Comparison of ENCODE assay signal across 26 cellular contexts in genomic region chr16:57032931-57033330, GRCh38. TPM values are rescaled to one million over a fixed set of nuclear protein-coding genes. Genes with fewer than 3 reads are reported as not detected.
DNase-seq lines count a peak whose midpoint lies in the region; ATAC-seq, FAIRE-seq and TF ChIP-seq lines count a peak whose summit lies in the region.
"Had no signal": no experiment of that assay in that cellular context is flagged by ENCODE, and none has a peak within 500 bp of the region (broad histone marks: within the 10 kb centered on the region; RNA-seq: fewer than 3 reads in every experiment).

No MANE protein-coding gene starts in this region.

- H3K9me3 Mint-ChIP-seq in activated naive CD4-positive, alpha-beta T cell treated with anti-CD3 and anti-CD28 coated beads, Interleukin-2, amount 10 ng/mL, durations not matched to agents 7 days and 5 days: no peaks in the 10 kb centered on the region
- no peaks in the 10 kb centered on the region for H3K9me3 Mint-ChIP-seq in activated CD8-positive, alpha-beta T cell treated with anti-CD3 and anti-CD28 coated beads for 36 hours
- no peaks in the 10 kb centered on the region for H3K9me3 Mint-ChIP-seq in effector memory CD8-positive, alpha-beta T cell
- H3K9me3 Mint-ChIP-seq in activated CD4-positive, alpha-beta T cell treated with anti-CD3 and anti-CD28 coated beads, Interleukin-2, amount 10 ng/mL, durations not matched to agents 24 days and 14 days: peaks cover 7% of the 10 kb centered on the region
- H3K9me3 Mint-ChIP-seq: T-helper 1 cell treated with Interleukin-12 subunit alpha and Interleukin-12 subunit beta and Interleukin-4 antibody, amounts not matched to agents 30 μg/mL and 1 μg/mL, for 36 hours had no signal

- in situ Hi-C loops in HepG2 (cut with HindIII; ENCODE audit: extremely low pct_ligation_motif_present, low pct_unique_long_range_greater_than_20kb): no loop called here

- no peak for TF ChIP-seq POLR2A in HepG2 (IDR thresholded peaks at IDR 0.05; ENCODE audit: insufficient read depth in 1 of 2, low read depth in 2 of 2, low read length in 2 of 2)

- H3K27ac ChIP-seq in SJCRH30: no peak overlapping the region
- H3K27ac ChIP-seq in HepG2 (ENCODE audit: extremely low read length, insufficient read depth, low read length): no peak overlapping the region
- H3K27ac ChIP-seq: heart left ventricle, Peyer's patch had no signal

- TF ChIP-seq CTCF in activated CD8-positive, alpha-beta T cell treated with anti-CD3 and anti-CD28 coated beads for 36 hours (IDR thresholded peaks at IDR 0.05): no peak
- TF ChIP-seq CTCF in HepG2 (CRISPR knock-in tag; IDR thresholded peaks at IDR 0.05): no peak

- no peak overlapping the region for H3K9ac ChIP-seq in HepG2 (ENCODE audit: insufficient read depth, low read depth, low read length)

- TF ChIP-seq EP300 in HepG2 (IDR thresholded peaks at IDR 0.05; ENCODE audit: low read depth in 2 of 2, low read length in 2 of 2) (no peak), HepG2 (CRISPR knock-in tag; IDR thresholded peaks at IDR 0.05; ENCODE audit: borderline replicate concordance) (no peak)

- H3K4me3 ChIP-seq in SJCRH30: no peak overlapping the region
- no peak overlapping the region for H3K4me3 ChIP-seq in HepG2 (replicated peaks in 1 of 3; ENCODE audit: insufficient read depth in 1 of 3, low read depth in 2 of 3, low read length in 3 of 3)
- H3K4me3 ChIP-seq: heart left ventricle, lung, Peyer's patch had no signal

- 34% methylated on average over 5 of the region's 5 CpGs for WGBS in HepG2 (ENCODE audit: low lambda C conversion rate)

- TF ChIP-seq RAD21 in HepG2 (CRISPR knock-in tag; IDR thresholded peaks at IDR 0.05): no peak

- peaks cover 87% of the 10 kb centered on the region for H3K36me3 Mint-ChIP-seq in activated naive CD4-positive, alpha-beta T cell treated with anti-CD3 and anti-CD28 coated beads, Interleukin-2, amount 10 ng/mL, durations not matched to agents 7 days and 5 days
- peaks cover 82% of the 10 kb centered on the region for H3K36me3 Mint-ChIP-seq in activated CD8-positive, alpha-beta T cell treated with anti-CD3 and anti-CD28 coated beads for 36 hours (ENCODE audit: low read depth)
- H3K36me3 Mint-ChIP-seq in effector memory CD8-positive, alpha-beta T cell (ENCODE audit: insufficient read depth): peaks cover 72% of the 10 kb centered on the region
- H3K36me3 Mint-ChIP-seq in activated CD4-positive, alpha-beta T cell treated with anti-CD3 and anti-CD28 coated beads, Interleukin-2, amount 10 ng/mL, durations not matched to agents 24 days and 14 days (ENCODE audit: low read depth): peaks cover 75% of the 10 kb centered on the region

- ATAC-seq in activated CD8-positive, alpha-beta T cell treated with anti-CD3 and anti-CD28 coated beads for 36 hours: no peak
- no peak for ATAC-seq in effector memory CD8-positive, alpha-beta T cell (replicated peaks)
- ATAC-seq in HepG2: no peak
- ATAC-seq: heart left ventricle, sciatic nerve had no signal

- H4K20me1 ChIP-seq in HepG2 (ENCODE audit: insufficient read depth, low read length): no peaks in the 10 kb centered on the region

- no peak overlapping the region for H3K4me2 ChIP-seq in HepG2 (ENCODE audit: low read depth, low read length)

- H3K9me3 ChIP-seq in SJCRH30 (replicated peaks): no peaks in the 10 kb centered on the region
- no peaks in the 10 kb centered on the region for H3K9me3 ChIP-seq in HepG2 (ENCODE audit: low read length)
- H3K9me3 ChIP-seq: heart left ventricle, Peyer's patch had no signal

- H2AFZ ChIP-seq in HepG2 (ENCODE audit: low read length): no peak overlapping the region

- H3K4me1 ChIP-seq in SJCRH30 (peaks cover 17% of the 10 kb centered on the region), HepG2 (ENCODE audit: insufficient read depth, low read length) (peaks cover 2% of the 10 kb centered on the region)

- DNase-seq in activated naive CD4-positive, alpha-beta T cell treated with anti-CD3 and anti-CD28 coated beads, Interleukin-2, amount 10 ng/mL, durations not matched to agents 7 days and 5 days: no peak
- no peak for DNase-seq in activated naive CD4-positive, alpha-beta T cell treated with anti-CD3 and anti-CD28 coated beads, Interleukin-2, amount 50 U/mL, for 16 hours
- no peak for DNase-seq in activated CD8-positive, alpha-beta T cell treated with anti-CD3 and anti-CD28 coated beads for 36 hours
- no peak for DNase-seq in effector memory CD8-positive, alpha-beta T cell
- DNase-seq in SJCRH30: no peak
- no peak for DNase-seq in AG08395 (ENCODE audit: low spot score)
- no peak for DNase-seq in activated CD4-positive, alpha-beta T cell treated with anti-CD3 and anti-CD28 coated beads, Interleukin-2, amount 10 ng/mL, durations not matched to agents 24 days and 14 days
- no peak for DNase-seq in HepG2 (ENCODE audit: low spot score)
- DNase-seq: activated CD4-positive, alpha-beta T cell treated with anti-CD3 and anti-CD28 coated beads for 4 hours; activated CD8-positive, alpha-beta memory T cell treated with anti-CD3 and anti-CD28 coated beads, Interleukin-2, amount 50 U/mL, for 4 hours; anterior cingulate cortex; cerebellar nuclear complex; H7; heart left ventricle; NCI-H1694; NCI-H2171 treated with DMSO at 0.1 percent for 48 hours; NCI-H526; Peyer's patch; stimulated activated CD8-positive, alpha-beta memory T cell treated with anti-CD3 and anti-CD28 coated beads, Interleukin-4, amount 100 ng/mL, for 48 hours; trophoblast cell had no signal

- POLR2A ChIA-PET in activated CD8-positive, alpha-beta T cell treated with anti-CD3 and anti-CD28 coated beads for 36 hours (lab: Charles Lee): interaction anchor here (0.9 to 14.8 kb wide), 9 partner anchors 8 to 68 kb away, joined by 3 to 213 read pairs (median 5); partner anchors contain the start of gene NLRC5
- POLR2A ChIA-PET in HepG2 (lab: Yijun Ruan, JAX): no interaction called here

- no peak for FAIRE-seq in HepG2 (lab: Jason Lieb, UNC)
- FAIRE-seq: A204.1, GM12891 had no signal

- H3K4me3 Mint-ChIP-seq in activated naive CD4-positive, alpha-beta T cell treated with anti-CD3 and anti-CD28 coated beads, Interleukin-2, amount 10 ng/mL, durations not matched to agents 7 days and 5 days: no peak overlapping the region
- H3K4me3 Mint-ChIP-seq in activated CD8-positive, alpha-beta T cell treated with anti-CD3 and anti-CD28 coated beads for 36 hours: no peak overlapping the region
- no peak overlapping the region for H3K4me3 Mint-ChIP-seq in effector memory CD8-positive, alpha-beta T cell
- no peak overlapping the region for H3K4me3 Mint-ChIP-seq in activated CD4-positive, alpha-beta T cell treated with anti-CD3 and anti-CD28 coated beads, Interleukin-2, amount 10 ng/mL, durations not matched to agents 24 days and 14 days
- H3K4me3 Mint-ChIP-seq: T-helper 1 cell treated with Interleukin-12 subunit alpha and Interleukin-12 subunit beta and Interleukin-4 antibody, amounts not matched to agents 30 μg/mL and 1 μg/mL, for 36 hours had no signal

- H3K27me3 ChIP-seq in SJCRH30 (no peaks in the 10 kb centered on the region), HepG2 (ENCODE audit: control insufficient read depth in 1 of 2, insufficient read depth in 2 of 2, low read length in 2 of 2) (peaks cover 0 to 3% of the 10 kb centered on the region in 2 experiments; a peak in 1 of 5 replicates)
- H3K27me3 ChIP-seq: heart left ventricle, Peyer's patch had no signal

- H3K36me3 ChIP-seq in SJCRH30: no peaks in the 10 kb centered on the region
- H3K36me3 ChIP-seq in HepG2 (replicated peaks in 1 of 2; ENCODE audit: control insufficient read depth in 1 of 2, insufficient read depth in 2 of 2, low read length in 2 of 2): no peaks in the 10 kb centered on the region

- H3K79me2 ChIP-seq in HepG2 (ENCODE audit: insufficient read depth, low read length): no peaks in the 10 kb centered on the region

- CTCF ChIA-PET in activated naive CD4-positive, alpha-beta T cell treated with anti-CD3 and anti-CD28 coated beads, Interleukin-2, amount 10 ng/mL, durations not matched to agents 7 days and 5 days (lab: Charles Lee): no interaction called here
- CTCF ChIA-PET in activated CD8-positive, alpha-beta T cell treated with anti-CD3 and anti-CD28 coated beads for 36 hours (lab: Charles Lee): interaction anchor here (1.3 to 2.0 kb wide), 3 partner anchors 9 to 68 kb away, joined by 3 to 9 read pairs (median 4); no protein-coding TSS in a partner anchor
- CTCF ChIA-PET in HepG2 (lab: Yijun Ruan, JAX; ENCODE audit: low intra/inter-chr PET ratio, low total read pairs): no interaction called here

- intact Hi-C loops in activated CD8-positive, alpha-beta T cell treated with anti-CD3 and anti-CD28 coated beads for 36 hours (cut with micrococcal nuclease): no loop called here
- intact Hi-C loops in activated CD4-positive, alpha-beta T cell treated with anti-CD3 and anti-CD28 coated beads, Interleukin-2, amount 10 ng/mL, durations not matched to agents 24 days and 14 days (cut with micrococcal nuclease): no loop called here
- intact Hi-C loops in HepG2 (cut with micrococcal nuclease; ENCODE audit: unreplicated experiment): no loop called here

- H3K4me1 Mint-ChIP-seq in activated naive CD4-positive, alpha-beta T cell treated with anti-CD3 and anti-CD28 coated beads, Interleukin-2, amount 10 ng/mL, durations not matched to agents 7 days and 5 days: peaks cover 70% of the 10 kb centered on the region
- peaks cover 84% of the 10 kb centered on the region for H3K4me1 Mint-ChIP-seq in activated CD8-positive, alpha-beta T cell treated with anti-CD3 and anti-CD28 coated beads for 36 hours (ENCODE audit: low read depth)
- H3K4me1 Mint-ChIP-seq in effector memory CD8-positive, alpha-beta T cell (ENCODE audit: low read depth in 2 of 2): peaks cover 67 to 77% of the 10 kb centered on the region in 2 donors
- H3K4me1 Mint-ChIP-seq in activated CD4-positive, alpha-beta T cell treated with anti-CD3 and anti-CD28 coated beads, Interleukin-2, amount 10 ng/mL, durations not matched to agents 24 days and 14 days: peaks cover 45% of the 10 kb centered on the region

- H3K27ac Mint-ChIP-seq in activated naive CD4-positive, alpha-beta T cell treated with anti-CD3 and anti-CD28 coated beads, Interleukin-2, amount 10 ng/mL, durations not matched to agents 7 days and 5 days: peak overlapping the region; percentile 79
- peak overlapping the region; percentile 73 for H3K27ac Mint-ChIP-seq in activated CD8-positive, alpha-beta T cell treated with anti-CD3 and anti-CD28 coated beads for 36 hours
- H3K27ac Mint-ChIP-seq in effector memory CD8-positive, alpha-beta T cell: peak overlapping the region; percentile 9 to 94
- no peak overlapping the region for H3K27ac Mint-ChIP-seq in activated CD4-positive, alpha-beta T cell treated with anti-CD3 and anti-CD28 coated beads, Interleukin-2, amount 10 ng/mL, durations not matched to agents 24 days and 14 days
- H3K27ac Mint-ChIP-seq: progenitor cell of endocrine pancreas; T-helper 1 cell treated with Interleukin-12 subunit alpha and Interleukin-12 subunit beta and Interleukin-4 antibody, amounts not matched to agents 30 μg/mL and 1 μg/mL, for 36 hours had no signal

- no TSS peak for BruUV-seq in HepG2 (replicated peaks; lab: Mats Ljungman, UMichigan)

- no peaks in the 10 kb centered on the region for H3K27me3 Mint-ChIP-seq in activated naive CD4-positive, alpha-beta T cell treated with anti-CD3 and anti-CD28 coated beads, Interleukin-2, amount 10 ng/mL, durations not matched to agents 7 days and 5 days
- H3K27me3 Mint-ChIP-seq in activated CD8-positive, alpha-beta T cell treated with anti-CD3 and anti-CD28 coated beads for 36 hours: no peaks in the 10 kb centered on the region
- no peaks in the 10 kb centered on the region for H3K27me3 Mint-ChIP-seq in effector memory CD8-positive, alpha-beta T cell
- no peaks in the 10 kb centered on the region for H3K27me3 Mint-ChIP-seq in activated CD4-positive, alpha-beta T cell treated with anti-CD3 and anti-CD28 coated beads, Interleukin-2, amount 10 ng/mL, durations not matched to agents 24 days and 14 days

RNA-seq across cellular contexts. Expression of gene NLRC5, which starts 43.6 kb away (rescaled TPM):
- 100 to 1,000 TPM; 135 to 153 TPM for total RNA-seq in activated CD8-positive, alpha-beta T cell treated with anti-CD3 and anti-CD28 coated beads for 36 hours
- 1.5 and 2.9 TPM in 2 replicates for total RNA-seq in SJCRH30 (2014; rRNA removed; shearing (Covaris generic))
- total RNA-seq in activated CD4-positive, alpha-beta T cell treated with anti-CD3 and anti-CD28 coated beads, Interleukin-2, amount 10 ng/mL, durations not matched to agents 24 days and 14 days: 208 and 214 TPM in 2 replicates
- 3.1 and 6.3 TPM in 2 replicates for total RNA-seq in HepG2 (2016; rRNA removed; fragmentation: Illumina TruSeq; extraction: Trizol)
- total RNA-seq in HepG2 (2016; cell fraction: cytosol; rRNA removed; fragmentation: Illumina TruSeq; extraction: Trizol; ENCODE audit: low read depth): 1.8 and 4.8 TPM in 2 replicates
- 3.7 and 4.8 TPM in 2 replicates for total RNA-seq in HepG2 (2016; cell fraction: insoluble cytoplasmic fraction; rRNA removed; fragmentation: Illumina TruSeq; extraction: Trizol)
- 2.8 and 2.9 TPM in 2 replicates for total RNA-seq in HepG2 (2016; cell fraction: membrane; rRNA removed; fragmentation: Illumina TruSeq; extraction: Trizol)
- 12.6 and 13.0 TPM in 2 replicates for total RNA-seq in HepG2 (2016; cell fraction: nucleus; rRNA removed; fragmentation: Illumina TruSeq; extraction: Trizol)
- 12.7 and 15.7 TPM in 2 replicates for polyA plus RNA-seq in HepG2 (2011; rRNA removed)
- 4.5 and 4.8 TPM in 2 replicates for polyA plus RNA-seq in HepG2 (2011; cell fraction: cytosol; rRNA removed)
- polyA plus RNA-seq in HepG2 (2011; cell fraction: nucleus; rRNA removed): 114 and 130 TPM in 2 replicates
- polyA plus RNA-seq in HepG2 (2012): 3.8 and 11.3 TPM in 2 replicates
- polyA plus RNA-seq in HepG2 (2016; cell fraction: cytosol; fragmentation: Illumina TruSeq; extraction: Trizol; ENCODE audit: low read depth): 0.85 and 0.96 TPM in 2 replicates
- 3.1 and 3.4 TPM in 2 replicates for polyA plus RNA-seq in HepG2 (2016; cell fraction: insoluble cytoplasmic fraction; fragmentation: Illumina TruSeq; extraction: Trizol; ENCODE audit: low read depth)
- polyA plus RNA-seq in HepG2 (2016; cell fraction: membrane; fragmentation: Illumina TruSeq; extraction: Trizol; ENCODE audit: low read depth): 2.0 and 2.8 TPM in 2 replicates
- polyA plus RNA-seq in HepG2 (2016; cell fraction: nucleus; fragmentation: Illumina TruSeq; extraction: Trizol; ENCODE audit: insufficient read depth, low read depth): 16.8 and 24.4 TPM in 2 replicates
- 21.4 and 102 TPM in 2 replicates for polyA minus RNA-seq in HepG2 (2011; rRNA and poly(A)+ RNA removed; ENCODE audit: low replicate concordance)
- 4.4 and 4.9 TPM in 2 replicates for polyA minus RNA-seq in HepG2 (2011; cell fraction: cytosol; rRNA and poly(A)+ RNA removed)
- 33.9 and 46.2 TPM in 2 replicates for polyA minus RNA-seq in HepG2 (2011; cell fraction: nucleus; rRNA and poly(A)+ RNA removed)
- total RNA-seq: progenitor cell of endocrine pancreas had no signal

RNA-seq across cellular contexts. Expression of gene CPNE2, which starts 59.5 kb away (rescaled TPM):
- 10 to 100 TPM; 18.6 to 20.6 TPM for total RNA-seq in activated CD8-positive, alpha-beta T cell treated with anti-CD3 and anti-CD28 coated beads for 36 hours
- 33.1 and 39.0 TPM in 2 replicates for total RNA-seq in SJCRH30 (2014; rRNA removed; shearing (Covaris generic))
- total RNA-seq in activated CD4-positive, alpha-beta T cell treated with anti-CD3 and anti-CD28 coated beads, Interleukin-2, amount 10 ng/mL, durations not matched to agents 24 days and 14 days: 6.3 and 6.4 TPM in 2 replicates
- total RNA-seq in HepG2 (2016; rRNA removed; fragmentation: Illumina TruSeq; extraction: Trizol): 8.0 and 10.6 TPM in 2 replicates
- 10.8 and 13.6 TPM in 2 replicates for total RNA-seq in HepG2 (2016; cell fraction: cytosol; rRNA removed; fragmentation: Illumina TruSeq; extraction: Trizol; ENCODE audit: low read depth)
- total RNA-seq in HepG2 (2016; cell fraction: insoluble cytoplasmic fraction; rRNA removed; fragmentation: Illumina TruSeq; extraction: Trizol): 8.2 and 9.0 TPM in 2 replicates
- 20.7 and 21.8 TPM in 2 replicates for total RNA-seq in HepG2 (2016; cell fraction: membrane; rRNA removed; fragmentation: Illumina TruSeq; extraction: Trizol)
- 5.8 and 6.8 TPM in 2 replicates for total RNA-seq in HepG2 (2016; cell fraction: nucleus; rRNA removed; fragmentation: Illumina TruSeq; extraction: Trizol)
- 23.3 and 33.2 TPM in 2 replicates for polyA plus RNA-seq in HepG2 (2011; rRNA removed)
- 24.9 and 25.8 TPM in 2 replicates for polyA plus RNA-seq in HepG2 (2011; cell fraction: cytosol; rRNA removed)
- 13.9 and 16.9 TPM in 2 replicates for polyA plus RNA-seq in HepG2 (2011; cell fraction: nucleus; rRNA removed)
- polyA plus RNA-seq in HepG2 (2012): 6.6 and 13.1 TPM in 2 replicates
- polyA plus RNA-seq in HepG2 (2016; cell fraction: cytosol; fragmentation: Illumina TruSeq; extraction: Trizol; ENCODE audit: low read depth): 21.1 and 23.1 TPM in 2 replicates
- 12.5 and 15.2 TPM in 2 replicates for polyA plus RNA-seq in HepG2 (2016; cell fraction: insoluble cytoplasmic fraction; fragmentation: Illumina TruSeq; extraction: Trizol; ENCODE audit: low read depth)
- 35.9 and 37.0 TPM in 2 replicates for polyA plus RNA-seq in HepG2 (2016; cell fraction: membrane; fragmentation: Illumina TruSeq; extraction: Trizol; ENCODE audit: low read depth)
- 13.9 and 15.0 TPM in 2 replicates for polyA plus RNA-seq in HepG2 (2016; cell fraction: nucleus; fragmentation: Illumina TruSeq; extraction: Trizol; ENCODE audit: insufficient read depth, low read depth)
- 37.9 and 50.4 TPM in 2 replicates for polyA minus RNA-seq in HepG2 (2011; rRNA and poly(A)+ RNA removed; ENCODE audit: low replicate concordance)
- polyA minus RNA-seq in HepG2 (2011; cell fraction: cytosol; rRNA and poly(A)+ RNA removed): 6.5 and 10.1 TPM in 2 replicates
- polyA minus RNA-seq in HepG2 (2011; cell fraction: nucleus; rRNA and poly(A)+ RNA removed): 6.3 and 10.9 TPM in 2 replicates

Comparison
In these comparisons a context has a peak if more than half of its experiments do, and no peak if none do; other contexts are left out.
1. RNA of gene NLRC5, which starts 43.6 kb away (total RNA-seq): 208 to 214 TPM in activated CD4-positive, alpha-beta T cell treated with anti-CD3 and anti-CD28 coated beads, Interleukin-2, amount 10 ng/mL, durations not matched to agents 24 days and 14 days and 135 to 153 TPM in activated CD8-positive, alpha-beta T cell treated with anti-CD3 and anti-CD28 coated beads for 36 hours; 1.8 to 13.0 TPM in HepG2 and 1.5 to 2.9 TPM in SJCRH30; every median in the first group is over 4 times any median in the second.